ENCODE assay signal across 1 cellular context in the genomic region with DNA sequence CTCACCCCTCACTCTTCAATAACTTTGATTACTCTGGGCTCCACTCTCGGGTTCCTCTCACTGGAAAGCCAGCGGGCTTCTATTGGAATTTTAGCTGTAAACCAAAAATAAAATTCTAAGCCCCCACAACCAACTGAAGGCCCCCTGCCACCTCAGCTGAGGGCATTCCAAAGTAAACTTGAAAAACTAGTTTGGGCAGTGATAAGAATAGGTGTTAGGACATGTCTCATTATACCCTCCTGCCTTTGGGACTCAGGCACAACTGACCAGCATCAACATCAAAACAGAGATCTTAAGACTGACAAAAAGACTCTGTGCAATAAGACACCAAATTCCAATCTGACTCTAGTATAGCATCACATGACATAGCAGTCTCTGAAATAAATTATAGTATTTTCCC.
TF ChIP-seq lines count a peak whose summit lies in the region.

No MANE protein-coding gene starts in this region.

TF ChIP-seq in IMR-90, 13 proteins besides CTCF, POLR2A, EP300 and RAD21 (continued from another document):
- no peak for TF ChIP-seq CEBPB (IDR thresholded peaks at IDR 0.05; ENCODE audit: low read depth, low read length)
- no peak for TF ChIP-seq FOS (IDR thresholded peaks at IDR 0.05; ENCODE audit: low read depth, low read length)
- no peak for TF ChIP-seq RFX5 (IDR thresholded peaks at IDR 0.05; ENCODE audit: low read depth, low read length)
